ENCODE assay signal across 11 cellular contexts in genomic region chr10:22669163-22669711, GRCh38. TPM values are rescaled to one million over a fixed set of nuclear protein-coding genes. Genes with fewer than 3 reads are reported as not detected.
DNase-seq lines count a peak whose midpoint lies in the region; ATAC-seq and TF ChIP-seq lines count a peak whose summit lies in the region.
"Had no signal": no experiment of that assay in that cellular context is flagged by ENCODE, and none has a peak within 500 bp of the region (broad histone marks: within the 10 kb centered on the region; RNA-seq: fewer than 3 reads in every experiment).

No MANE protein-coding gene starts in this region.

- H3K4me1 Mint-ChIP-seq in chondrocyte (ENCODE audit: low read depth) = peaks cover 32% of the 10 kb centered on the region

- H3K27ac Mint-ChIP-seq in chondrocyte (ENCODE audit: unreplicated experiment) = no peak overlapping the region

- DNase-seq in NCI-H69 (lab: John Stamatoyannopoulos, UW) (peak; percentile 16), left colon (no peak), chondrocyte (ENCODE audit: low spot score) (no peak), NCI-H1105 treated with DMSO at 0.1 percent for 48 hours (lab: John Stamatoyannopoulos, UW) (no peak), OCI-M2 (lab: John Stamatoyannopoulos, UW; ENCODE audit: unreplicated experiment) (no peak)
- DNase-seq: DMS153; H7; NCI-H2081 treated with DMSO at 0.1 percent for 48 hours; stimulated activated CD4-positive, alpha-beta T cell treated with anti-CD3 and anti-CD28 coated beads, Interleukin-12 subunit alpha, Interleukin-12 subunit beta, amount 100 ng/mL, for 4 hours had no signal

- H3K9me3 Mint-ChIP-seq in chondrocyte (ENCODE audit: low read depth) = no peaks in the 10 kb centered on the region

- no peak for TF ChIP-seq CTCF in chondrocyte (IDR thresholded peaks at IDR 0.05)

- intact Hi-C loops in left colon (cut with DNase I, micrococcal nuclease) = no loop called here

- no peaks in the 10 kb centered on the region for H3K36me3 Mint-ChIP-seq in chondrocyte (ENCODE audit: low read depth)

- peak; percentile 46 for ATAC-seq in GM18502 (IDR thresholded peaks at IDR 0.05; ENCODE audit: poor library complexity, unreplicated experiment)
- ATAC-seq in GM21723 (IDR thresholded peaks at IDR 0.05; ENCODE audit: unreplicated experiment) = peak; percentile 48
- peak; percentile 83 for ATAC-seq in left colon

- no peaks in the 10 kb centered on the region for H3K27me3 Mint-ChIP-seq in chondrocyte (ENCODE audit: low read depth)

- no peak overlapping the region for H3K4me3 Mint-ChIP-seq in chondrocyte (ENCODE audit: unreplicated experiment)

RNA-seq across cellular contexts. Expression of gene PIP4K2A, which starts 45.1 kb away (rescaled TPM):
- 10 to 100 TPM; 11.3 to 16.8 TPM for total RNA-seq in left colon
- 29.5 to 44.1 TPM (median 44.0 TPM) in 3 replicates for total RNA-seq in chondrocyte
